In the genomic region with DNA sequence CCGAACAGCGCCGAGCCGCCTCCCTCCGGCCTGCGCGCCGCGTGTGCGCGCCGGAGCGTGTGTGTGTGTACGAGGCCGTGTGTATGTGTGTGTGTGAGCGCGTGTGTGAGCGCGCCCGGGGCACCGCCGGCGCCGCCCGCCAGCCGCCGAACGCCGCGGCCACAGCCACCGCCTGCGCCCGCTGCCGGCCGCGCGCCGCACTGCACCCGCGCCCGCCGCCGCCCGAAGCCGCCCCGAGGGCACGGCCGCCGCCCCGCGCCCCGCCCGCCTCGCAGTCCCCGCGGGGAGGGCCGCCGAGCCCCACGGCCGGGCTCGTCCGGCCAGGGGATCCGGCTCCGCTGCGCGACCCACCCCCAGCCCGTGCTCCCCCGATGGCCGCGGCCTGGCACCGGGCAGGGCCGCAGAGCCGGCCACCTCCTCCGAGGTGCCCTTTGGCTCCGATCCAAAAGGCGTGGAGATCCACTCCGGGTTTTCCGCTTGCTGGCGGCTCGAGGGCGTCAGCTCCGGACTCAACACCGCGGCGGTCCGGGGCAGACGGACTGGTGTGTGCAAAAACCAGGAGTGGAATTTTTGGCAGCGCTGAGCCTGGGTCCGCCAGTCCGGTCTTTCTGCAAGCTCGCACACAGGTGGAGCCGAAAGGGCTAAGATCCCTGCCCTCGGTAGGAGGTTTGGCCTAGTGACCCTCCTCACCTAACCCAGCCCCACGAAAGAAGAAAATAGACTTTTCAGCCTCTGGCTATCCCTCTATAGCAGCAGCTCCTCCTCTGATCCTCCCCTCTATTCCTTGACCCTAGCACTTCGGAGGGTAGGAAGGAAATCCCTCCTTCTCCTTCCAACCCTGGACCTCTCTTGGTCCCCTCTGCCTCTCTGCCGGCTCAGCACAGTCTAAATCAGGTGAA, we compare ENCODE assay signal across 1 cellular context.
TF ChIP-seq lines count a peak whose summit lies in the region.

A gene with protein sequence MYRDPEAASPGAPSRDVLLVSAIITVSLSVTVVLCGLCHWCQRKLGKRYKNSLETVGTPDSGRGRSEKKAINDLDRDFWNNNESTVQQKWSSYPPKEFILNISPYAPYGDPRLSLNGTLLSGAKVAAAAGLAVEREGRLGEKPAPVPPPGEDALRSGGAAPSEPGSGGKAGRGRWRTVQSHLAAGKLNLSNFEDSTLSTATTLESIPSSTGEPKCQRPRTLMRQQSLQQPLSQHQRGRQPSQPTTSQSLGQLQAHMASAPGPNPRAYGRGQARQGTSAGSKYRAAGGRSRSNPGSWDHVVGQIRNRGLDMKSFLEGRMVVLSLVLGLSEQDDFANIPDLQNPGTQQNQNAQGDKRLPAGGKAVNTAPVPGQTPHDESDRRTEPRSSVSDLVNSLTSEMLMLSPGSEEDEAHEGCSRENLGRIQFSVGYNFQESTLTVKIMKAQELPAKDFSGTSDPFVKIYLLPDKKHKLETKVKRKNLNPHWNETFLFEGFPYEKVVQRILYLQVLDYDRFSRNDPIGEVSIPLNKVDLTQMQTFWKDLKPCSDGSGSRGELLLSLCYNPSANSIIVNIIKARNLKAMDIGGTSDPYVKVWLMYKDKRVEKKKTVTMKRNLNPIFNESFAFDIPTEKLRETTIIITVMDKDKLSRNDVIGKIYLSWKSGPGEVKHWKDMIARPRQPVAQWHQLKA (minus strand): TSS at position 47 of the 899 bp plus-strand sequence. CDS start 256 bp downstream, outside the sequence.

TF ChIP-seq in K562, 482 proteins besides CTCF, POLR2A, EP300 and RAD21 (continued from another document):
- TF ChIP-seq STAT5A (IDR thresholded peaks at IDR 0.05; ENCODE audit: borderline replicate concordance, low read length) (no peak), ZNF324 (CRISPR knock-in tag; IDR thresholded peaks at IDR 0.05) (no peak), CXXC5 (CRISPR knock-in tag; IDR thresholded peaks at IDR 0.05) (peak; percentile 93), ZNF124 (CRISPR knock-in tag; IDR thresholded peaks at IDR 0.05) (no peak), RCOR1 (IDR thresholded peaks at IDR 0.05; ENCODE audit: borderline replicate concordance in 1 of 2, low read depth in 2 of 2, low read length in 2 of 2) (peak in 1 of 2 experiments; percentile 51; a peak in 1 of 4 replicates), CBX1 (IDR thresholded peaks at IDR 0.05; ENCODE audit: low read depth) (no peak), ZNF23 (CRISPR knock-in tag; IDR thresholded peaks at IDR 0.05) (no peak), MTA1 (IDR thresholded peaks at IDR 0.05; ENCODE audit: borderline replicate concordance) (peak; percentile 42; the same call in 1 of the 2 replicates), PML (IDR thresholded peaks at IDR 0.05; ENCODE audit: low read length) (no peak), GTF2A2 (tag; IDR thresholded peaks at IDR 0.05) (no peak), ZNF584 (CRISPR knock-in tag; IDR thresholded peaks at IDR 0.05; ENCODE audit: low read depth) (peak; percentile 74; the same call in 1 of the 2 replicates), HMG20A (CRISPR knock-in tag; conservative IDR thresholded peaks at IDR 0.05) (no peak), ZNF830 (CRISPR knock-in tag; IDR thresholded peaks at IDR 0.05) (no peak), KLF16 (IDR thresholded peaks at IDR 0.05) (no peak), POLR2G (IDR thresholded peaks at IDR 0.05; ENCODE audit: low read depth, low read length) (peak; percentile 83), ILF3 (IDR thresholded peaks at IDR 0.05; ENCODE audit: borderline replicate concordance) (no peak), ELF2 (CRISPR knock-in tag; IDR thresholded peaks at IDR 0.05) (no peak), EHMT2 (IDR thresholded peaks at IDR 0.05) (no peak), YY1 (IDR thresholded peaks at IDR 0.05; ENCODE audit: borderline replicate concordance in 1 of 3, control insufficient read depth in 1 of 3, extremely low read depth in 1 of 3, insufficient read depth in 3 of 3, insufficient read length in 1 of 3, insufficient replicate concordance in 2 of 3, low read depth in 1 of 3, low read length in 2 of 3) (peak in 2 of 3 experiments; percentile 31 to 79), RFX5 (IDR thresholded peaks at IDR 0.05; ENCODE audit: low read depth, low read length) (peak; percentile 53; the same call in 1 of the 2 replicates)
- TF ChIP-seq, protein P1, sequence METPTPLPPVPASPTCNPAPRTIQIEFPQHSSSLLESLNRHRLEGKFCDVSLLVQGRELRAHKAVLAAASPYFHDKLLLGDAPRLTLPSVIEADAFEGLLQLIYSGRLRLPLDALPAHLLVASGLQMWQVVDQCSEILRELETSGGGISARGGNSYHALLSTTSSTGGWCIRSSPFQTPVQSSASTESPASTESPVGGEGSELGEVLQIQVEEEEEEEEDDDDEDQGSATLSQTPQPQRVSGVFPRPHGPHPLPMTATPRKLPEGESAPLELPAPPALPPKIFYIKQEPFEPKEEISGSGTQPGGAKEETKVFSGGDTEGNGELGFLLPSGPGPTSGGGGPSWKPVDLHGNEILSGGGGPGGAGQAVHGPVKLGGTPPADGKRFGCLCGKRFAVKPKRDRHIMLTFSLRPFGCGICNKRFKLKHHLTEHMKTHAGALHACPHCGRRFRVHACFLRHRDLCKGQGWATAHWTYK (CRISPR knock-in tag; IDR thresholded peaks at IDR 0.05), result 0 out of 2 replicates have a peak, but pooled peaks have one; percentile 32
- TF ChIP-seq, protein P2, sequence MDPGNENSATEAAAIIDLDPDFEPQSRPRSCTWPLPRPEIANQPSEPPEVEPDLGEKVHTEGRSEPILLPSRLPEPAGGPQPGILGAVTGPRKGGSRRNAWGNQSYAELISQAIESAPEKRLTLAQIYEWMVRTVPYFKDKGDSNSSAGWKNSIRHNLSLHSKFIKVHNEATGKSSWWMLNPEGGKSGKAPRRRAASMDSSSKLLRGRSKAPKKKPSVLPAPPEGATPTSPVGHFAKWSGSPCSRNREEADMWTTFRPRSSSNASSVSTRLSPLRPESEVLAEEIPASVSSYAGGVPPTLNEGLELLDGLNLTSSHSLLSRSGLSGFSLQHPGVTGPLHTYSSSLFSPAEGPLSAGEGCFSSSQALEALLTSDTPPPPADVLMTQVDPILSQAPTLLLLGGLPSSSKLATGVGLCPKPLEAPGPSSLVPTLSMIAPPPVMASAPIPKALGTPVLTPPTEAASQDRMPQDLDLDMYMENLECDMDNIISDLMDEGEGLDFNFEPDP (CRISPR knock-in tag; IDR thresholded peaks at IDR 0.05), result no peak
- TF ChIP-seq, protein P3, sequence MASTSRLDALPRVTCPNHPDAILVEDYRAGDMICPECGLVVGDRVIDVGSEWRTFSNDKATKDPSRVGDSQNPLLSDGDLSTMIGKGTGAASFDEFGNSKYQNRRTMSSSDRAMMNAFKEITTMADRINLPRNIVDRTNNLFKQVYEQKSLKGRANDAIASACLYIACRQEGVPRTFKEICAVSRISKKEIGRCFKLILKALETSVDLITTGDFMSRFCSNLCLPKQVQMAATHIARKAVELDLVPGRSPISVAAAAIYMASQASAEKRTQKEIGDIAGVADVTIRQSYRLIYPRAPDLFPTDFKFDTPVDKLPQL (IDR thresholded peaks at IDR 0.05; ENCODE audit: extremely low read depth, insufficient read length), result no peak
- TF ChIP-seq, protein P4, sequence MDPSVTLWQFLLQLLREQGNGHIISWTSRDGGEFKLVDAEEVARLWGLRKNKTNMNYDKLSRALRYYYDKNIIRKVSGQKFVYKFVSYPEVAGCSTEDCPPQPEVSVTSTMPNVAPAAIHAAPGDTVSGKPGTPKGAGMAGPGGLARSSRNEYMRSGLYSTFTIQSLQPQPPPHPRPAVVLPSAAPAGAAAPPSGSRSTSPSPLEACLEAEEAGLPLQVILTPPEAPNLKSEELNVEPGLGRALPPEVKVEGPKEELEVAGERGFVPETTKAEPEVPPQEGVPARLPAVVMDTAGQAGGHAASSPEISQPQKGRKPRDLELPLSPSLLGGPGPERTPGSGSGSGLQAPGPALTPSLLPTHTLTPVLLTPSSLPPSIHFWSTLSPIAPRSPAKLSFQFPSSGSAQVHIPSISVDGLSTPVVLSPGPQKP (CRISPR knock-in tag; IDR thresholded peaks at IDR 0.05), result no peak
